In genomic region chr21:8998480-8998879, GRCh38 we compare ENCODE assay signal across 7 cellular contexts.
A peak's percentile ranks its signal among the peaks of the same experiment; 100 is the strongest.
DNase-seq lines count a peak whose midpoint lies in the region; ATAC-seq, FAIRE-seq and TF ChIP-seq lines count a peak whose summit lies in the region.
"Not testable (repeated sequence)": the region's sequence is repeated elsewhere in the genome, so short reads cannot be mapped to it uniquely, and the experiment has no call there.

No MANE protein-coding gene starts in this region.

- H2AFZ ChIP-seq in PC-3 (ENCODE audit: low read length); K562 (ENCODE audit: low read depth, low read length): not testable (repeated sequence)

- H4K20me1 ChIP-seq in PC-3 (ENCODE audit: low read length); K562 (replicated peaks; ENCODE audit: control insufficient read depth, insufficient read depth, low read length): not testable (repeated sequence)

- BruUV-seq in PC-3 (replicated peaks; lab: Mats Ljungman, UMichigan); K562 (replicated peaks; lab: Mats Ljungman, UMichigan): not testable (repeated sequence)

- H3K4me2 ChIP-seq in PC-3 (ENCODE audit: low read length); K562 (ENCODE audit: insufficient read depth, low read length): not testable (repeated sequence)

- H3K27me3 ChIP-seq in PC-3 (ENCODE audit: low read length): peaks cover 19% of the 10 kb centered on the region
- H3K27me3 ChIP-seq in K562 (ENCODE audit: control insufficient read depth in 2 of 2, insufficient read depth in 2 of 2, low read length in 2 of 2): not testable (repeated sequence)

- H3K9me3 ChIP-seq in PC-3 (ENCODE audit: low read length); K562 (replicated peaks; ENCODE audit: control insufficient read depth, insufficient read depth, low read depth, low read length): not testable (repeated sequence)

- H3K79me2 ChIP-seq in PC-3 (ENCODE audit: low read length); K562 (ENCODE audit: control insufficient read depth, insufficient read depth, low read length): not testable (repeated sequence)

- not testable (repeated sequence) for H3K4me1 ChIP-seq in PC-3 (ENCODE audit: insufficient read depth, low read length); K562 (replicated peaks in 1 of 2; ENCODE audit: control insufficient read depth in 2 of 2, insufficient read depth in 2 of 2, low read length in 2 of 2)

- H3K27ac ChIP-seq in PC-3 (ENCODE audit: low read length); K562 (ENCODE audit: extremely low read depth, low read depth, low read length): not testable (repeated sequence)

- POLR2A ChIA-PET in PC-3 (lab: Charles Lee; ENCODE audit: unreplicated experiment); K562 (lab: Yijun Ruan, JAX): not testable (repeated sequence)

- H3K9ac ChIP-seq in PC-3 (ENCODE audit: low read length); K562 (ENCODE audit: insufficient read depth in 1 of 2, low read depth in 2 of 2, low read length in 2 of 2): not testable (repeated sequence)

- not testable (repeated sequence) for H3K9me1 ChIP-seq in K562 (ENCODE audit: control insufficient read depth, insufficient read depth, low read length)

- 4% methylated on average over 1 of the region's 1 CpG for WGBS in K562 (ENCODE audit: insufficient coverage, low coverage, missing lambda C conversion rate)

- TF ChIP-seq RAD21 in K562 (CRISPR knock-in tag; conservative IDR thresholded peaks at IDR 0.05 in 1 of 2, IDR thresholded peaks at IDR 0.05 in 1 of 2): not testable (repeated sequence)

- in situ Hi-C loops in K562 (cut with MboI): loop anchor here (5.0 to 10.0 kb wide), 3 partner anchors 534 to 756 kb away; no protein-coding TSS in a partner anchor

- FAIRE-seq in K562 (lab: Jason Lieb, UNC): not testable (repeated sequence)

- not testable (repeated sequence) for TF ChIP-seq POLR2A in K562 (conservative IDR thresholded peaks at IDR 0.05)

- not testable (repeated sequence) for TF ChIP-seq CTCF in PC-3 (conservative IDR thresholded peaks at IDR 0.05; ENCODE audit: low read depth, low read length); K562 (IDR thresholded peaks at IDR 0.05 in 2 of 3, conservative IDR thresholded peaks at IDR 0.05 in 1 of 3; ENCODE audit: insufficient read depth in 2 of 3, low read depth in 1 of 3, low read length in 3 of 3); fibroblast of villous mesenchyme (IDR thresholded peaks at IDR 0.05; ENCODE audit: insufficient read depth, low read depth, low read length)

- H3F3A ChIP-seq in PC-3 (ENCODE audit: low read length, unreplicated experiment): not testable (repeated sequence)

- not testable (repeated sequence) for TF ChIP-seq EP300 in K562 (IDR thresholded peaks at IDR 0.05; ENCODE audit: low read length)

- not testable (repeated sequence) for H3K9me2 ChIP-seq in PC-3 (replicated peaks; ENCODE audit: low read length)

- DNase-seq in Daoy (ENCODE audit: low read depth): peak; percentile 85
- DNase-seq in PC-3: peak; percentile 1
- DNase-seq in SHP77 treated with DMSO at 0.1 percent for 48 hours (lab: John Stamatoyannopoulos, UW): peak; percentile 92
- peak in 1 of 4 experiments; percentile 61 for DNase-seq in K562 (ENCODE audit: extremely low read depth in 1 of 4, low spot score in 3 of 4)
- DNase-seq in fibroblast of villous mesenchyme (ENCODE audit: low read depth): peak; percentile 43
- DNase-seq in kidney tubule cell (ENCODE audit: low spot score): peak; percentile 28
- DNase-seq in renal cortical epithelial cell (ENCODE audit: low read depth): peak; percentile 1

- ATAC-seq in PC-3, K562: not testable (repeated sequence)

- CTCF ChIA-PET in PC-3 (lab: Charles Lee); K562 (lab: Yijun Ruan, JAX; ENCODE audit: low intra/inter-chr PET ratio): not testable (repeated sequence)

- intact Hi-C loops in PC-3 (cut with micrococcal nuclease); K562 (cut with micrococcal nuclease): not testable (repeated sequence)

- H3K36me3 ChIP-seq in PC-3 (ENCODE audit: low read depth, low read length); K562 (ENCODE audit: control insufficient read depth, insufficient read depth, low read length): not testable (repeated sequence)

- not testable (repeated sequence) for H3K4me3 ChIP-seq in PC-3 (ENCODE audit: low read length); K562; fibroblast of villous mesenchyme (ENCODE audit: low read depth, low read length)

TF ChIP-seq in K562, 482 proteins besides CTCF, POLR2A, EP300 and RAD21:
- TF ChIP-seq ZNF253 (CRISPR knock-in tag; conservative IDR thresholded peaks at IDR 0.05) (0 out of 2 replicates have a peak, but pooled peaks have one; percentile 64), HNRNPUL1 (IDR thresholded peaks at IDR 0.05; ENCODE audit: low read length) (peak; percentile 91; the same call in 1 of the 2 replicates), FIP1L1 (IDR thresholded peaks at IDR 0.05; ENCODE audit: low read depth, low read length, poor library complexity, severe bottlenecking) (peak; percentile 0)
